In the genomic region with DNA sequence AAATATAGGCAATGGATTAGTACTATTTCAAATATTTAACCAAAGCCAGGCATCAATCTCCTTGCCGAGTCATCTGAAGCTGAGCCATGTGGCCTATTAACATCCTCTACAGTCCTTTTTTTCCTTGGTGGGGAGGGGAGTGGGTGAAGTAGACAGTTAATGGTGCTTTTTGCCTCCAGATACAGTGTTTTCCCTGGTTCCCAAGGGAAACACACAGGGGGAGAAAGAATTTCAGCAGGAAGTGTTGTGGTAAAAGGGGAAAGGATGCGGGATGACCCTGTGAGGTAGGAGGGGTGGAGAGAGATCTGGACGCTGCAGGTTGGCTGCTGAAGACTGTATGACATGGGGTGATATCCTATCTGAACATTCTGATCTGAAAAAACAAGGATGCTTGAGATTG, we compare ENCODE assay signal across 1 cellular context.
TF ChIP-seq lines count a peak whose summit lies in the region.

No MANE protein-coding gene starts in this region.

TF ChIP-seq in IMR-90, 13 proteins besides CTCF, POLR2A, EP300 and RAD21:
- TF ChIP-seq ELK1 (IDR thresholded peaks at IDR 0.05; ENCODE audit: borderline replicate concordance, low read depth, low read length) = no peak
- TF ChIP-seq, protein P1, sequence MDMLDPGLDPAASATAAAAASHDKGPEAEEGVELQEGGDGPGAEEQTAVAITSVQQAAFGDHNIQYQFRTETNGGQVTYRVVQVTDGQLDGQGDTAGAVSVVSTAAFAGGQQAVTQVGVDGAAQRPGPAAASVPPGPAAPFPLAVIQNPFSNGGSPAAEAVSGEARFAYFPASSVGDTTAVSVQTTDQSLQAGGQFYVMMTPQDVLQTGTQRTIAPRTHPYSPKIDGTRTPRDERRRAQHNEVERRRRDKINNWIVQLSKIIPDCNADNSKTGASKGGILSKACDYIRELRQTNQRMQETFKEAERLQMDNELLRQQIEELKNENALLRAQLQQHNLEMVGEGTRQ (IDR thresholded peaks at IDR 0.05; ENCODE audit: low read depth, low read length) = peak; percentile 35; the same call in 1 of the 2 replicates
- no peak for TF ChIP-seq CHD1 (IDR thresholded peaks at IDR 0.05; ENCODE audit: low read depth, low read length)
- no peak for TF ChIP-seq FOS (IDR thresholded peaks at IDR 0.05; ENCODE audit: low read depth, low read length)
- no peak for TF ChIP-seq RCOR1 (IDR thresholded peaks at IDR 0.05; ENCODE audit: insufficient replicate concordance, low read length)
- peak; percentile 15; the same call in 1 of the 2 replicates for TF ChIP-seq NFE2L2 (IDR thresholded peaks at IDR 0.05; ENCODE audit: low read depth, low read length)
